In the genomic region with DNA sequence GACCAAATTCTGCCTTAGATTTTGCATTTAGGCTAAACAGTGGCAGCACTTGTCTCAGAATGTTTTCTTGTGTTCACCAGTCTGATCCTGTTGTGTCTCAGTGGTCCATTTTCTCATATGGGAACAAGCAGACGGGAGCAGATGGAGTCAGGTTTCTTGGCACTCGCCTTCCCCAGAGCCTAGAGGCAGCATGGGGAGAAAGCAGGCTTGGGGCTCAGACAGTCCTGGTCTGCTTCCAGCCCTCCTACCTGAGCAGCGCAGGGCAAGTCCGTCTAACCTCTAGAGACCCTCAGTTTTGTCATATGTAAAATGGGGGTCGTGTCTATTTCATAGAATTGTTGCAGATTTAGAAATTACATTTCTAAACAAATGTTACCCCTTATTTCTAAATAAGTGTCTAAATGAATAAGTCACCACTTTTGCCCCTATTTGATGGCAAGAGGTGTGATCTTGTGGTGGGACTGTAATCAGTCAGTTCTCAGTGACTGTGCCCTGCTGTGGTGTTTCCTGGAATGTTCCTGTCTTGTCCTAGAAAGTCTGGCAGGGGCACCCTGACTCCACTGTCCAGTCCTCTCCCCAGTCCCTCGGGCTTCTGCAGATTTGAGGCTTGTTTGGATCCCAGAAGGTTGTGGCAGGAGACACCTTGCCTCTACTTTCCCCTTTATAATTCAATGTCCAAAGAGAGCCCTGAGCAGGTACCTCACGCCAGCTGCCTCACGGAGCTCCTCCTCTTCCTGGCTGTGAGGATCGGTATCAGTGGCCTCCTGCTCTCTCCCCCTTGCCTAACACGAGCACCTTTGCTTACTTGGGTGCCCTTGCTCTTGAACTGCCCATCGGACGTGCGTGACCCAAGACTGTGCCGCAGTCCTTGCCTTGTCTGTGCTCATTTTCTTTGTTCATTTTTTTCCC, we compare ENCODE assay signal across 23 cellular contexts. TPM values are rescaled to one million over a fixed set of nuclear protein-coding genes. Genes with fewer than 3 reads are reported as not detected.
DNase-seq lines count a peak whose midpoint lies in the region; ATAC-seq, FAIRE-seq and TF ChIP-seq lines count a peak whose summit lies in the region.
"Had no signal": no experiment of that assay in that cellular context is flagged by ENCODE, and none has a peak within 500 bp of the region (broad histone marks: within the 10 kb centered on the region; RNA-seq: fewer than 3 reads in every experiment).

No MANE protein-coding gene starts in this region.

- in situ Hi-C loops in ACHN (cut with HindIII; ENCODE audit: low pct_ligation_motif_present, low pct_unique_long_range_greater_than_20kb, low sequenced_read_pairs) = no loop called here

- DNase-seq in activated T-cell treated with anti-CD3 and anti-CD28 coated beads, Interleukin-2, amount 50 U/mL, for 72 hours = no peak
- DNase-seq in activated T-cell treated with anti-CD3 and anti-CD28 coated beads for 4 hours = no peak
- no peak for DNase-seq in T-helper 17 cell
- DNase-seq in kidney = peak; percentile 44
- DNase-seq in stimulated activated effector memory CD8-positive, alpha-beta T cell treated with anti-CD3 and anti-CD28 coated beads, Interleukin-12 subunit alpha, Interleukin-12 subunit beta, amount 100 ng/mL, for 72 hours (ENCODE audit: low spot score in 2 of 2) = peak in 1 of 2 donors; percentile 63
- DNase-seq in ACHN = no peak
- DNase-seq: activated CD4-positive, alpha-beta memory T cell treated with anti-CD3 and anti-CD28 coated beads, Interleukin-2, amount 10 ng/mL, durations not matched to agents 7 days and 5 days; activated CD4-positive, CD25-positive, alpha-beta regulatory T cell; IMR-90; kidney glomerular epithelial cell; naive thymus-derived CD4-positive, alpha-beta T cell; NCI-H1105 treated with DMSO at 0.1 percent for 48 hours; NCI-H526 had no signal

- peaks cover 48 to 53% of the 10 kb centered on the region in 2 donors for H3K36me3 ChIP-seq in kidney (ENCODE audit: control insufficient read depth in 1 of 2, insufficient read depth in 2 of 2, low read length in 2 of 2)

- no peak overlapping the region for H3K27ac ChIP-seq in kidney (ENCODE audit: low read depth in 2 of 2, low read length in 2 of 2)
- H3K27ac ChIP-seq: C4-2B, coronary artery, parathyroid adenoma, suprapubic skin had no signal

- H3K27me3 Mint-ChIP-seq in activated T-cell treated with anti-CD3 and anti-CD28 coated beads, Interleukin-2, amount 50 U/mL, for 72 hours (ENCODE audit: low read depth) = no peaks in the 10 kb centered on the region
- H3K27me3 Mint-ChIP-seq in T-helper 17 cell = no peaks in the 10 kb centered on the region
- H3K27me3 Mint-ChIP-seq: activated CD4-positive, alpha-beta memory T cell treated with anti-CD3 and anti-CD28 coated beads, Interleukin-2, amount 10 ng/mL, durations not matched to agents 7 days and 5 days; activated naive CD8-positive, alpha-beta T cell; naive thymus-derived CD4-positive, alpha-beta T cell had no signal

- H3K9me3 Mint-ChIP-seq in activated T-cell treated with anti-CD3 and anti-CD28 coated beads, Interleukin-2, amount 50 U/mL, for 72 hours = no peaks in the 10 kb centered on the region
- H3K9me3 Mint-ChIP-seq in stimulated activated effector memory CD8-positive, alpha-beta T cell treated with anti-CD3 and anti-CD28 coated beads, Interleukin-12 subunit alpha, Interleukin-12 subunit beta, amount 100 ng/mL, for 72 hours = no peaks in the 10 kb centered on the region
- H3K9me3 Mint-ChIP-seq: activated CD4-positive, alpha-beta memory T cell treated with anti-CD3 and anti-CD28 coated beads, Interleukin-2, amount 10 ng/mL, durations not matched to agents 7 days and 5 days had no signal

- H3K4me3 ChIP-seq in kidney (ENCODE audit: low read length in 2 of 2) = no peak overlapping the region
- H3K4me3 ChIP-seq: coronary artery, suprapubic skin had no signal

- peak overlapping the region; percentile 35 for H3K27ac Mint-ChIP-seq in activated T-cell treated with anti-CD3 and anti-CD28 coated beads, Interleukin-2, amount 50 U/mL, for 72 hours
- peak overlapping the region; percentile 75 for H3K27ac Mint-ChIP-seq in T-helper 17 cell
- H3K27ac Mint-ChIP-seq in stimulated activated effector memory CD8-positive, alpha-beta T cell treated with anti-CD3 and anti-CD28 coated beads, Interleukin-12 subunit alpha, Interleukin-12 subunit beta, amount 100 ng/mL, for 72 hours = peak overlapping the region; percentile 20
- H3K27ac Mint-ChIP-seq: activated naive CD8-positive, alpha-beta T cell had no signal

- H3K4me1 ChIP-seq in kidney (ENCODE audit: control insufficient read depth in 1 of 2, insufficient read depth in 1 of 2, low read depth in 1 of 2, low read length in 2 of 2) = no peaks in the 10 kb centered on the region
- H3K4me1 ChIP-seq: parathyroid adenoma, suprapubic skin had no signal

- no peak overlapping the region for H3K9ac ChIP-seq in kidney (ENCODE audit: low read length in 2 of 2)
- H3K9ac ChIP-seq: parathyroid adenoma had no signal

- no peak overlapping the region for H3K4me3 Mint-ChIP-seq in activated T-cell treated with anti-CD3 and anti-CD28 coated beads, Interleukin-2, amount 50 U/mL, for 72 hours
- H3K4me3 Mint-ChIP-seq in T-helper 17 cell = no peak overlapping the region
- H3K4me3 Mint-ChIP-seq in stimulated activated effector memory CD8-positive, alpha-beta T cell treated with anti-CD3 and anti-CD28 coated beads, Interleukin-12 subunit alpha, Interleukin-12 subunit beta, amount 100 ng/mL, for 72 hours = peak overlapping the region; percentile 6
- H3K4me3 Mint-ChIP-seq: activated CD4-positive, alpha-beta memory T cell treated with anti-CD3 and anti-CD28 coated beads, Interleukin-2, amount 10 ng/mL, durations not matched to agents 7 days and 5 days; activated naive CD8-positive, alpha-beta T cell; naive thymus-derived CD4-positive, alpha-beta T cell had no signal

- H3K9me3 ChIP-seq in T-helper 17 cell (ENCODE audit: control insufficient read depth, low read length, poor library complexity, severe bottlenecking) (no peaks in the 10 kb centered on the region), kidney (ENCODE audit: control insufficient read depth in 1 of 2, low read length in 2 of 2) (no peaks in the 10 kb centered on the region)
- H3K9me3 ChIP-seq: suprapubic skin had no signal

- H3K36me3 Mint-ChIP-seq in activated T-cell treated with anti-CD3 and anti-CD28 coated beads, Interleukin-2, amount 50 U/mL, for 72 hours (ENCODE audit: insufficient read depth in 2 of 2) = peaks cover 6 to 18% of the 10 kb centered on the region in 2 donors
- H3K36me3 Mint-ChIP-seq in T-helper 17 cell (ENCODE audit: low read depth) = peaks cover 16% of the 10 kb centered on the region
- H3K36me3 Mint-ChIP-seq in stimulated activated effector memory CD8-positive, alpha-beta T cell treated with anti-CD3 and anti-CD28 coated beads, Interleukin-12 subunit alpha, Interleukin-12 subunit beta, amount 100 ng/mL, for 72 hours = peaks cover 88% of the 10 kb centered on the region

- no peak for FAIRE-seq in kidney (lab: Jason Lieb, UNC)
- FAIRE-seq: G401.6, H54, urothelium cell line had no signal

- intact Hi-C loops in kidney (cut with DNase I) = no loop called here

- H3K4me1 Mint-ChIP-seq in activated T-cell treated with anti-CD3 and anti-CD28 coated beads, Interleukin-2, amount 50 U/mL, for 72 hours (ENCODE audit: low read depth) = no peaks in the 10 kb centered on the region
- peaks cover 9% of the 10 kb centered on the region for H3K4me1 Mint-ChIP-seq in T-helper 17 cell
- H3K4me1 Mint-ChIP-seq in stimulated activated effector memory CD8-positive, alpha-beta T cell treated with anti-CD3 and anti-CD28 coated beads, Interleukin-12 subunit alpha, Interleukin-12 subunit beta, amount 100 ng/mL, for 72 hours = peaks cover 33% of the 10 kb centered on the region

- peak; percentile 51 to 78 for ATAC-seq in activated T-cell treated with anti-CD3 and anti-CD28 coated beads, Interleukin-2, amount 50 U/mL, for 72 hours (replicated peaks in 1 of 2)
- ATAC-seq in T-helper 17 cell (no peak), HG03565 (IDR thresholded peaks at IDR 0.05; ENCODE audit: unreplicated experiment) (no peak), HG02938 (IDR thresholded peaks at IDR 0.05; ENCODE audit: unreplicated experiment) (no peak)
- peak; percentile 91 for ATAC-seq in stimulated activated effector memory CD8-positive, alpha-beta T cell treated with anti-CD3 and anti-CD28 coated beads, Interleukin-12 subunit alpha, Interleukin-12 subunit beta, amount 100 ng/mL, for 72 hours
- ATAC-seq: naive thymus-derived CD4-positive, alpha-beta T cell had no signal

- no peak for TF ChIP-seq CTCF in kidney (IDR thresholded peaks at IDR 0.05; ENCODE audit: borderline replicate concordance, extremely low read depth, insufficient read depth)

RNA-seq across cellular contexts. Expression of a gene that starts 28.1 kb away (rescaled TPM):
- 1 to 10 TPM; 2.4 to 2.5 TPM for total RNA-seq in activated T-cell treated with anti-CD3 and anti-CD28 coated beads, Interleukin-2, amount 50 U/mL, for 72 hours
- total RNA-seq in T-helper 17 cell (1 to 10 TPM; 1.5 to 1.7 TPM), kidney (0.91 TPM)
- not detected for polyA plus RNA-seq in kidney (ENCODE audit: insufficient read depth, low read depth, low replicate concordance)
- polyA plus RNA-seq: naive thymus-derived CD4-positive, alpha-beta T cell had no signal

Comparison
In these comparisons a context has a peak if more than half of its experiments do, and no peak if none do; other contexts are left out.
1. ATAC-seq: peak in activated T-cell treated with anti-CD3 and anti-CD28 coated beads, Interleukin-2, amount 50 U/mL, for 72 hours (2 of 2) and stimulated activated effector memory CD8-positive, alpha-beta T cell treated with anti-CD3 and anti-CD28 coated beads, Interleukin-12 subunit alpha, Interleukin-12 subunit beta, amount 100 ng/mL, for 72 hours (single experiment); none in T-helper 17 cell (single experiment), HG03565 (single experiment) and HG02938 (single experiment).
2. H3K27ac Mint-ChIP-seq: peak in every context shown above with its lines; median percentile 75 in T-helper 17 cell; 35 in activated T-cell treated with anti-CD3 and anti-CD28 coated beads, Interleukin-2, amount 50 U/mL, for 72 hours; 20 in stimulated activated effector memory CD8-positive, alpha-beta T cell treated with anti-CD3 and anti-CD28 coated beads, Interleukin-12 subunit alpha, Interleukin-12 subunit beta, amount 100 ng/mL, for 72 hours.